ENCODE assay signal across 2 cellular contexts in genomic region chr12:131757111-131757510, GRCh38.
TF ChIP-seq lines count a peak whose summit lies in the region.

No MANE protein-coding gene starts in this region.

TF ChIP-seq in GM12878, 131 proteins besides CTCF, POLR2A, EP300 and RAD21:
- no peak for TF ChIP-seq NRF1 (conservative IDR thresholded peaks at IDR 0.05; ENCODE audit: low read depth, low read length)

TF ChIP-seq in HepG2, 621 proteins besides CTCF, POLR2A, EP300 and RAD21:
- no peak for TF ChIP-seq MXD4 (CRISPR knock-in tag; IDR thresholded peaks at IDR 0.05)
- no peak for TF ChIP-seq U2AF1 (optimal IDR thresholded peaks at IDR 0.05; ENCODE audit: low read depth, low read length)
- no peak for TF ChIP-seq ZBTB49 (CRISPR knock-in tag; IDR thresholded peaks at IDR 0.05; ENCODE audit: borderline replicate concordance)
